Comparison of ENCODE assay signal across 1 cellular context in the genomic region with DNA sequence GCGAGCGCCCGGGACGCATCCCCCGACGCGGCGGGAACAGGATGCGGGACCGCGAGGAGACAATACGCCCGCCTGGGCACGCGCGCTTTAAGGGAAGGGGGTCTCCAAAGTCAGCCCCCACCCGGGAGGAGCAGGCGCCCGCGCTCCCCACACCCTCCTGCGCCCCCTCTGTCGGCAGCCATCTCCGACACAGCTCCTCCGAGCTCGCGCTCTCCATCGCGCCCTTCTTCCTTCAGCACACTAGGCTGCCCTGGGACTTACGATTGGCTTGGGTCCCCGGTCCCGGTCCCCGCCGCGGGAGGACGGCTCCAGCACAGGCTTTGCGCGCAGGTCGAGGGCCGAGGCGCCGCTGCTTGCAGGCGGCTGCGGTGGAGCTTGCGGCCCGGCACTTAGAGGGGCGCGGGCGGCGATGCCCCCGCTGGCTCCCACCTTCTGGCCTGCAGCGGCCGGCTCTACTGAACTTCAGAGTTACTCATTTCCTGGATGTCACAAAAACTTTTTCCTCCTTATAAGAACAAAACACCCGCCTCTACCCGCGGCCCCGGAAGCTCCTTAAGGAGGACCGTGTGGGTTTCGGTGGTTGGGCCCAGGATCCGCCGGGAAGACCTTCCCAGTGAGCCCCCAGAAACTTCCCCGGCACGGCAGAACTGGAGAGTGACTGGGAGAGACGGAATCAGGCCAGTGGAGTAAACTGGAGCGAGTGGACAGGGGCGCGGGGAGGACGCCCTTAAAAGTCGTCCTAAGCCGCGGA.
TF ChIP-seq lines count a peak whose summit lies in the region.

Gene ITPRIP, minus strand, starts transcription at position 481 of the 751 bp plus-strand sequence. CDS start 22,414 bp downstream, outside the sequence.

TF ChIP-seq in K562, 482 proteins besides CTCF, POLR2A, EP300 and RAD21 (continued from another document and continues in another):
- TF ChIP-seq CHD7 (IDR thresholded peaks at IDR 0.05; ENCODE audit: low read depth, low read length) = no peak
- TF ChIP-seq ZNF121 (CRISPR knock-in tag; conservative IDR thresholded peaks at IDR 0.05) = no peak
- TF ChIP-seq ZNF143 (CRISPR knock-in tag; IDR thresholded peaks at IDR 0.05) = no peak
- no peak for TF ChIP-seq MAFK (IDR thresholded peaks at IDR 0.05; ENCODE audit: low read length)
- TF ChIP-seq COPS2 (conservative IDR thresholded peaks at IDR 0.05) = no peak
- TF ChIP-seq SMAD4 (CRISPR knock-in tag; conservative IDR thresholded peaks at IDR 0.05) = no peak
- no peak for TF ChIP-seq LARP7 (IDR thresholded peaks at IDR 0.05)
- no peak for TF ChIP-seq BRD4 (IDR thresholded peaks at IDR 0.05)
- TF ChIP-seq BDP1 (IDR thresholded peaks at IDR 0.05; ENCODE audit: insufficient read depth, insufficient read length) = no peak
- no peak for TF ChIP-seq ZNF354B (CRISPR knock-in tag; IDR thresholded peaks at IDR 0.05)
- TF ChIP-seq, protein P1, sequence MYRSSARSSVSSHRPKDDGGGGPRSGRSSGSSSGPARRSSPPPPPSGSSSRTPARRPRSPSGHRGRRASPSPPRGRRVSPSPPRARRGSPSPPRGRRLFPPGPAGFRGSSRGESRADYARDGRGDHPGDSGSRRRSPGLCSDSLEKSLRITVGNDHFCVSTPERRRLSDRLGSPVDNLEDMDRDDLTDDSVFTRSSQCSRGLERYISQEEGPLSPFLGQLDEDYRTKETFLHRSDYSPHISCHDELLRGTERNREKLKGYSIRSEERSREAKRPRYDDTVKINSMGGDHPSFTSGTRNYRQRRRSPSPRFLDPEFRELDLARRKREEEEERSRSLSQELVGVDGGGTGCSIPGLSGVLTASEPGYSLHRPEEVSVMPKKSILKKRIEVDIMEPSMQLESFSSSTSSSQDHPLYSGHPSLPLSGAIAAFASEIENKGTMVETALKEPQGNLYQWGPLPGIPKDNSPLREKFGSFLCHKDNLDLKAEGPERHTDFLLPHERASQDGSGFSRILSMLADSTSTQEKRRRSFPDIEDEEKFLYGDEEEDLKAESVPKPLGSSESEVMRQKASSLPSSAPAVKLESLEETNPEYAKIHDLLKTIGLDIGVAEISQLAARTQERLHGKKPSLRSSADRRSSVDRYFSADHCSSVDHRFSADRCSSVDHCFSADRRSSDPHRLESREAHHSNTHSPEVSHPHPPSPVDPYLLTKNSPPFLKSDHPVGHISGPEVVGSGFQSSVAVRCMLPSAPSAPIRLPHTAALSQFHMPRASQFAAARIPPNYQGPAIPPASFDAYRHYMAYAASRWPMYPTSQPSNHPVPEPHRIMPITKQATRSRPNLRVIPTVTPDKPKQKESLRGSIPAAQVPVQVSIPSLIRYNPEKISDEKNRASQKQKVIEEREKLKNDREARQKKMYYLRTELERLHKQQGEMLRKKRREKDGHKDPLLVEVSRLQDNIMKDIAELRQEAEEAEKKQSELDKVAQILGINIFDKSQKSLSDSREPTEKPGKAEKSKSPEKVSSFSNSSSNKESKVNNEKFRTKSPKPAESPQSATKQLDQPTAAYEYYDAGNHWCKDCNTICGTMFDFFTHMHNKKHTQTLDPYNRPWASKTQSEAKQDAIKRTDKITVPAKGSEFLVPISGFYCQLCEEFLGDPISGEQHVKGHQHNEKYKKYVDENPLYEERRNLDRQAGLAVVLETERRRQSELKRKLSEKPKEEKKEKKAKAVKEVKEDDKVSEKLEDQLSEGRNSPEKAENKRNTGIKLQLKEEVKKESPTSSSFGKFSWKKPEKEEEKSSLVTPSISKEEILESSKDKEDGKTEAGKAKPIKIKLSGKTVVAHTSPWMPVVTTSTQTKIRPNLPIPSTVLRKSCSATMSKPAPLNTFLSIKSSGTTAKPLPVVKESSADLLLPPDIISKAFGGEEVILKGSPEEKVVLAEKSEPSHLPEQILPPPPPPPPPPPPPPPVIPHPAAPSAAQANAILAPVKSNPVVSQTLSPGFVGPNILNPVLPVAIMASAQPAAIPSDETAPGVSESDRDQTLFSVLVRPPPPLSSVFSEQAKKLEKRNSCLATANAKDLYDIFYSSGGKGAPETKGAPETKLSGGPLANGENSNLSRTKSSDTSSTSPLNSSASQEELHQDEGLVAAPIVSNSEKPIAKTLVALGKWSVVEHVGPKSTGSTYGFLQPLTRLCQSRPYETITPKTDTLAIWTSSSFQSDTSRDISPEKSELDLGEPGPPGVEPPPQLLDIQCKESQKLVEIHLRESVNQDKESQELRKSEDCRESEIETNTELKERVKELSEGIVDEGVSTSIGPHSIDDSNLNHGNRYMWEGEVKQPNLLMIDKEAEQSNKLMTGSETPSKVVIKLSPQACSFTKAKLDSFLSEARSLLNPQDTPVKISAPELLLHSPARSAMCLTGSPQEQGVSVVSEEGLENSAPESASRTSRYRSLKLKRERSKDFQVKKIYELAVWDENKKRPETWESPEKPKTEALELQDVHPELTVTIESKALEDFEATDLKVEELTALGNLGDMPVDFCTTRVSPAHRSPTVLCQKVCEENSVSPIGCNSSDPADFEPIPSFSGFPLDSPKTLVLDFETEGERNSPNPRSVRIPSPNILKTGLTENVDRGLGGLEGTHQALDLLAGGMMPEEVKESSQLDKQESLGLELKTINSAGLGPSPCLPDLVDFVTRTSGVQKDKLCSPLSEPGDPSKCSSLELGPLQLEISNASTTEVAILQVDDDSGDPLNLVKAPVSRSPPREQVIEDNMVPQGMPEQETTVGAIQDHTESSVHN (IDR thresholded peaks at IDR 0.05; ENCODE audit: borderline replicate concordance in 1 of 2, low read depth in 1 of 2) = no peak
- no peak for TF ChIP-seq ZNF140 (CRISPR knock-in tag; IDR thresholded peaks at IDR 0.05)
- peak; percentile 62 for TF ChIP-seq KDM5B (IDR thresholded peaks at IDR 0.05; ENCODE audit: insufficient replicate concordance, low read depth, low read length)
- no peak for TF ChIP-seq JUNB (CRISPR knock-in tag; conservative IDR thresholded peaks at IDR 0.05)
- 0 out of 2 replicates have a peak, but pooled peaks have one; percentile 13 for TF ChIP-seq ZBTB17 (CRISPR knock-in tag; IDR thresholded peaks at IDR 0.05)
- no peak; the same call in 1 of the 2 replicates for TF ChIP-seq THAP12 (CRISPR knock-in tag; IDR thresholded peaks at IDR 0.05)
- peak; percentile 93 for TF ChIP-seq POLR2G (IDR thresholded peaks at IDR 0.05; ENCODE audit: low read depth, low read length)
- no peak for TF ChIP-seq SNIP1 (IDR thresholded peaks at IDR 0.05; ENCODE audit: low read depth)
- no peak for TF ChIP-seq MCM2 (IDR thresholded peaks at IDR 0.05; ENCODE audit: low read depth)
- TF ChIP-seq, protein P2, sequence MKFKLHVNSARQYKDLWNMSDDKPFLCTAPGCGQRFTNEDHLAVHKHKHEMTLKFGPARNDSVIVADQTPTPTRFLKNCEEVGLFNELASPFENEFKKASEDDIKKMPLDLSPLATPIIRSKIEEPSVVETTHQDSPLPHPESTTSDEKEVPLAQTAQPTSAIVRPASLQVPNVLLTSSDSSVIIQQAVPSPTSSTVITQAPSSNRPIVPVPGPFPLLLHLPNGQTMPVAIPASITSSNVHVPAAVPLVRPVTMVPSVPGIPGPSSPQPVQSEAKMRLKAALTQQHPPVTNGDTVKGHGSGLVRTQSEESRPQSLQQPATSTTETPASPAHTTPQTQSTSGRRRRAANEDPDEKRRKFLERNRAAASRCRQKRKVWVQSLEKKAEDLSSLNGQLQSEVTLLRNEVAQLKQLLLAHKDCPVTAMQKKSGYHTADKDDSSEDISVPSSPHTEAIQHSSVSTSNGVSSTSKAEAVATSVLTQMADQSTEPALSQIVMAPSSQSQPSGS (CRISPR knock-in tag; IDR thresholded peaks at IDR 0.05) = no peak
- no peak for TF ChIP-seq SMARCA4 (IDR thresholded peaks at IDR 0.05)
- no peak for TF ChIP-seq TCF7 (IDR thresholded peaks at IDR 0.05; ENCODE audit: borderline replicate concordance)
- no peak for TF ChIP-seq ARID2 (IDR thresholded peaks at IDR 0.05)
- 0 out of 2 replicates have a peak, but pooled peaks have one; percentile 24 for TF ChIP-seq ESRRA (IDR thresholded peaks at IDR 0.05; ENCODE audit: borderline replicate concordance, low read depth)
- TF ChIP-seq RBM22 (IDR thresholded peaks at IDR 0.05; ENCODE audit: low read depth, low read length, poor library complexity, severe bottlenecking) = no peak
- no peak for TF ChIP-seq YY1 (IDR thresholded peaks at IDR 0.05; ENCODE audit: borderline replicate concordance in 1 of 3, control insufficient read depth in 1 of 3, extremely low read depth in 1 of 3, insufficient read depth in 3 of 3, insufficient read length in 1 of 3, insufficient replicate concordance in 2 of 3, low read depth in 1 of 3, low read length in 2 of 3)
- no peak for TF ChIP-seq MYNN (IDR thresholded peaks at IDR 0.05)
- TF ChIP-seq MYNN (CRISPR knock-in tag; IDR thresholded peaks at IDR 0.05) = no peak
